9 cellular contexts compared by ENCODE assay signal in the genomic region with DNA sequence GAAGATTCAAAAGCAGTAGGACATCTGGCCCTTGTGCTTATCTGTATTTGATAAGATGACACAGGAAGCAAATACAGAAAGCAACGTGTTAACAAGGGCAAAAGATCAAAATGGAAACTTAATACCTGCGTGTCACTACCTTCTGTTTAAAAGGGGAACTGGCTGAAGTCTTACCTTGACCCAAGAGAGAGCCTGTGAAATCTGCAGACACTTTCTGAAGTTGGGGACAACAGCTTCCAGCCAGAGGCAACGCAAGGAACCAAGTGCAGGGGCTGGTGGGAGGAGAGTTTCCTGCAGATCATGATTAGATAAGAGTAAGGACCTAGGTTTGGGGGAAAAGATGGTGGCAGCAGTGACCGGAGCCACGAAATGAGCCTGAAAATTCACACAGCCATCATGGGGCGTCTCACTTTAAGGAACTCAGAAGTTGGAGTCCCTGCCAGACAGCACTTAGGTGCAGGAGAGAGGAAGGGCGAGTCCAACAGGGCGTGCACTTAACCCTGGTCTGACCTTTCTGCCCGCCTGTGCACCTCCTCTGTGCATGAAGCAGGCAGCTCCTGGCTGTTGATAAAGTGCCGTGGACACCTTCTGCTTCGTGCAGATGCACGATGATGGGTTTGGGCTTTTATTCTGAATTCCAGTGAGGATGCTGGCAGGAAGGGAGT.
DNase-seq lines count a peak whose midpoint lies in the region; ATAC-seq and TF ChIP-seq lines count a peak whose summit lies in the region.
"Had no signal": no experiment of that assay in that cellular context is flagged by ENCODE, and none has a peak within 500 bp of the region (broad histone marks: within the 10 kb centered on the region; RNA-seq: fewer than 3 reads in every experiment).

No MANE protein-coding gene starts in this region.

- H3K9me3 Mint-ChIP-seq in memory B cell, result no peaks in the 10 kb centered on the region

- H3K27me3 ChIP-seq in mammary epithelial cell (ENCODE audit: insufficient read depth, low read length), result no peaks in the 10 kb centered on the region
- H3K27me3 ChIP-seq in upper lobe of left lung, result no peaks in the 10 kb centered on the region

- no peak overlapping the region for H3K4me3 ChIP-seq in mammary epithelial cell (replicated peaks in 1 of 3; ENCODE audit: insufficient read depth in 1 of 3, low read depth in 2 of 3, low read length in 3 of 3)
- no peak overlapping the region for H3K4me3 ChIP-seq in upper lobe of left lung

- in situ Hi-C loops in mammary epithelial cell (cut with MboI; ENCODE audit: low sequenced_read_pairs in 2 of 2), result no loop called here

- CTCF ChIA-PET in mammary epithelial cell (lab: Charles Lee; ENCODE audit: low non-redundant PET), result no interaction called here

- 47% methylated on average over 12 of the region's 12 CpGs for WGBS in mammary epithelial cell (ENCODE audit: low coverage, missing lambda C conversion rate)
- WGBS in upper lobe of left lung, 2 donors, result 24 to 34% methylated on average over 10 to 12 of the region's 12 CpGs

- H3K36me3 Mint-ChIP-seq in memory B cell, result peaks cover 32% of the 10 kb centered on the region

- no peak overlapping the region for H3K27ac ChIP-seq in mammary epithelial cell (ENCODE audit: insufficient read depth, low read depth, low read length)
- H3K27ac ChIP-seq in upper lobe of left lung, result peak overlapping the region; percentile 77 to 90 (median 78)

- intact Hi-C loops in mammary epithelial cell (cut with micrococcal nuclease), result loop anchor here (5.0 kb wide), 1 partner anchor 202 kb away; no protein-coding TSS in a partner anchor

- H3K9ac ChIP-seq in mammary epithelial cell (ENCODE audit: insufficient read depth, low read length), result no peak overlapping the region

- TF ChIP-seq CTCF in mammary epithelial cell (conservative IDR thresholded peaks at IDR 0.05 in 1 of 2, IDR thresholded peaks at IDR 0.05 in 1 of 2; ENCODE audit: extremely low read depth in 1 of 2, insufficient read depth in 1 of 2, low read depth in 1 of 2, low read length in 2 of 2) (no peak), upper lobe of left lung (IDR thresholded peaks at IDR 0.05) (no peak)

- H3K27me3 Mint-ChIP-seq in memory B cell, result no peaks in the 10 kb centered on the region

- H3K79me2 ChIP-seq in mammary epithelial cell (ENCODE audit: insufficient read depth, low read length), result no peaks in the 10 kb centered on the region

- H3K4me3 Mint-ChIP-seq in memory B cell, result no peak overlapping the region

- H3K27ac Mint-ChIP-seq in memory B cell, result no peak overlapping the region

- TF ChIP-seq EP300 in upper lobe of left lung (IDR thresholded peaks at IDR 0.05), result no peak

- no peaks in the 10 kb centered on the region for H4K20me1 ChIP-seq in mammary epithelial cell (ENCODE audit: insufficient read depth, low read length)

- no TSS peak for BruUV-seq in mammary epithelial cell (replicated peaks; lab: Mats Ljungman, UMichigan)

- ATAC-seq in memory B cell (ENCODE audit: low read depth) (peak; percentile 42), upper lobe of left lung (ENCODE audit: low FRiP score in 2 of 2) (peak; percentile 29 to 87)

- peak overlapping the region; percentile 21 for H3K4me2 ChIP-seq in mammary epithelial cell (ENCODE audit: insufficient read depth, low read depth, low read length)

- dilution Hi-C loops in mammary epithelial cell (cut with HindIII; ENCODE audit: low sequenced_read_pairs), result no loop called here

- H3K36me3 ChIP-seq in mammary epithelial cell (ENCODE audit: insufficient read depth, low read length) (no peaks in the 10 kb centered on the region), upper lobe of left lung (peaks cover 0 to 9% (median 3%) of the 10 kb centered on the region in 4 donors)

- no peaks in the 10 kb centered on the region for H3K9me3 ChIP-seq in mammary epithelial cell (replicated peaks; ENCODE audit: insufficient read depth, low read length)
- no peaks in the 10 kb centered on the region for H3K9me3 ChIP-seq in upper lobe of left lung

- peaks cover 43% of the 10 kb centered on the region for H3K4me1 ChIP-seq in mammary epithelial cell (ENCODE audit: insufficient read depth, low read length)
- peaks cover 36 to 55% (median 42%) of the 10 kb centered on the region in 4 donors for H3K4me1 ChIP-seq in upper lobe of left lung

- H3K4me1 Mint-ChIP-seq in memory B cell, result peaks cover 43% of the 10 kb centered on the region

- no peak for TF ChIP-seq POLR2A in upper lobe of left lung (IDR thresholded peaks at IDR 0.05)

- peak overlapping the region; percentile 17 for H2AFZ ChIP-seq in mammary epithelial cell (ENCODE audit: low read depth, low read length)

- peak; percentile 44 for DNase-seq in activated CD4-positive, alpha-beta T cell treated with anti-CD3 and anti-CD28 coated beads for 48 hours
- DNase-seq in activated CD4-positive, alpha-beta T cell treated with anti-CD3 and anti-CD28 coated beads, Interleukin-2, amount 50 U/mL, for 4 hours, result no peak
- DNase-seq in mammary epithelial cell (peak; percentile 20), memory B cell (ENCODE audit: low spot score in 2 of 2) (no peak), upper lobe of left lung (peak in 1 of 2 donors; percentile 88), NCI-H187 (lab: John Stamatoyannopoulos, UW) (no peak), DMS 273 (lab: John Stamatoyannopoulos, UW; ENCODE audit: unreplicated experiment) (no peak), NCI-H510A (lab: John Stamatoyannopoulos, UW) (no peak)
- DNase-seq: NCI-H1092 had no signal

Comparison
In these comparisons a context has a peak if more than half of its experiments do, and no peak if none do; other contexts are left out.
1. DNase-seq: peak in activated CD4-positive, alpha-beta T cell treated with anti-CD3 and anti-CD28 coated beads for 48 hours (single experiment) and mammary epithelial cell (single experiment); none in activated CD4-positive, alpha-beta T cell treated with anti-CD3 and anti-CD28 coated beads, Interleukin-2, amount 50 U/mL, for 4 hours (0 of 2), memory B cell (0 of 2), NCI-H187 (0 of 2), DMS 273 (single experiment) and NCI-H510A (single experiment).